1 cellular context compared by ENCODE assay signal in the genomic region with DNA sequence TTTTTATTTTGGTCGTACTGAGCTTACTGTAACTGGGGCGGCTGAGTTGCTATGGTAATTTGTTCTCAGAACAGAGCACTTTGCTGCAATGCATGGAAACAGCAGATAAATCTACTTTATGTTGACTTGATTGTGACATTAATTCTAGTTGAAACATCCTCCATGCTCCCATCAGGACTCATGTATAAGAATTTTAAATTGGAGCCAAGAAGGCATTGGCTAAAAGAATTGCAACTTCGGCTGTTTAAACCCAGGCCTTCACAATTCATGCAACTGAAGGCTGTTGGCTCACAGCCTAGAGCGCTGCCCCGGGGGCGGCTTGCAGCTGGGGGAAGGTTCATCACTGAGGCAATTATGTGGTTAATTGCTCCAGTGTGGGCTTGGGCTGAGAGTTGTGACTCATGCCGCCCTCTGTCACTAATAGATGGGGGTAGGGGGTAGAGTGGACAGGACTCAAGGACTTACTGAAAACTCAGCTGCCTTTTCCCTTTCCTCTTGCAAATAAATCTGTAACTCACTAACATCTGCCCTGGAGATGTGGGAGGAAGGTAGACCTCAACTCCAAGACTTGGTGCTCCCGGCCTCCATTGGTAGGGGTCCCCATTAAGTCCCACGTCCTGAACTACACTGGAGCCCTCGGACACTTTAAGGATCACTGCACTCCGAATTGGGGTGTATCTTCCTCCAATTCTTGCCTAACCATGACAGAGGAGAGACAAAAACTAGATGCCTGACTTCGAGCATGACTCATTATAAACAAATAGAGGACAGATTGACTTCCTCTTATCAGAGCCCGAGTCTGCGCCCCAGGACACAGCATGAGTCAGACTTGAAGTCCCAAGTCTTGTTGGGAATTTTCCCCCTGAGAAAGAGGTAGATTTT.
A peak's percentile ranks its signal among the peaks of the same experiment; 100 is the strongest.
TF ChIP-seq lines count a peak whose summit lies in the region.

No MANE protein-coding gene starts in this region.

TF ChIP-seq in HepG2, 621 proteins besides CTCF, POLR2A, EP300 and RAD21 (continued from another document and continues in another):
- 0 out of 2 replicates have a peak, but pooled peaks have one; percentile 42 for TF ChIP-seq ZNF607 (CRISPR knock-in tag; IDR thresholded peaks at IDR 0.05; ENCODE audit: borderline replicate concordance)
- TF ChIP-seq ETV6 (CRISPR knock-in tag; conservative IDR thresholded peaks at IDR 0.05): no peak
- 0 out of 2 replicates have a peak, but pooled peaks have one; percentile 65 for TF ChIP-seq ZNF850 (CRISPR knock-in tag; conservative IDR thresholded peaks at IDR 0.05)
- TF ChIP-seq POLR2AphosphoS2 (IDR thresholded peaks at IDR 0.05; ENCODE audit: low read depth, low read length): no peak
- TF ChIP-seq CBX2 (IDR thresholded peaks at IDR 0.05; ENCODE audit: low read depth, low read length): no peak
- no peak for TF ChIP-seq CBX2 (CRISPR knock-in tag; IDR thresholded peaks at IDR 0.05; ENCODE audit: low read depth)
- peak; percentile 49; the same call in 1 of the 2 replicates for TF ChIP-seq ZNF292 (CRISPR knock-in tag; IDR thresholded peaks at IDR 0.05; ENCODE audit: borderline replicate concordance, low read depth)
- TF ChIP-seq TBL1XR1 (IDR thresholded peaks at IDR 0.05; ENCODE audit: borderline replicate concordance, low read length, partially characterized antibody): no peak
- TF ChIP-seq, protein P1, sequence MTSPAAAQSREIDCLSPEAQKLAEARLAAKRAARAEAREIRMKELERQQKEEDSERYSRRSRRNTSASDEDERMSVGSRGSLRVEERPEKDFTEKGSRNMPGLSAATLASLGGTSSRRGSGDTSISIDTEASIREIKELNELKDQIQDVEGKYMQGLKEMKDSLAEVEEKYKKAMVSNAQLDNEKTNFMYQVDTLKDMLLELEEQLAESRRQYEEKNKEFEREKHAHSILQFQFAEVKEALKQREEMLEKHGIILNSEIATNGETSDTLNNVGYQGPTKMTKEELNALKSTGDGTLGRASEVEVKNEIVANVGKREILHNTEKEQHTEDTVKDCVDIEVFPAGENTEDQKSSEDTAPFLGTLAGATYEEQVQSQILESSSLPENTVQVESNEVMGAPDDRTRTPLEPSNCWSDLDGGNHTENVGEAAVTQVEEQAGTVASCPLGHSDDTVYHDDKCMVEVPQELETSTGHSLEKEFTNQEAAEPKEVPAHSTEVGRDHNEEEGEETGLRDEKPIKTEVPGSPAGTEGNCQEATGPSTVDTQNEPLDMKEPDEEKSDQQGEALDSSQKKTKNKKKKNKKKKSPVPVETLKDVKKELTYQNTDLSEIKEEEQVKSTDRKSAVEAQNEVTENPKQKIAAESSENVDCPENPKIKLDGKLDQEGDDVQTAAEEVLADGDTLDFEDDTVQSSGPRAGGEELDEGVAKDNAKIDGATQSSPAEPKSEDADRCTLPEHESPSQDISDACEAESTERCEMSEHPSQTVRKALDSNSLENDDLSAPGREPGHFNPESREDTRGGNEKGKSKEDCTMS (CRISPR knock-in tag; conservative IDR thresholded peaks at IDR 0.05): no peak
- TF ChIP-seq JDP2 (CRISPR knock-in tag; IDR thresholded peaks at IDR 0.05; ENCODE audit: borderline replicate concordance): no peak
- TF ChIP-seq, protein P2, sequence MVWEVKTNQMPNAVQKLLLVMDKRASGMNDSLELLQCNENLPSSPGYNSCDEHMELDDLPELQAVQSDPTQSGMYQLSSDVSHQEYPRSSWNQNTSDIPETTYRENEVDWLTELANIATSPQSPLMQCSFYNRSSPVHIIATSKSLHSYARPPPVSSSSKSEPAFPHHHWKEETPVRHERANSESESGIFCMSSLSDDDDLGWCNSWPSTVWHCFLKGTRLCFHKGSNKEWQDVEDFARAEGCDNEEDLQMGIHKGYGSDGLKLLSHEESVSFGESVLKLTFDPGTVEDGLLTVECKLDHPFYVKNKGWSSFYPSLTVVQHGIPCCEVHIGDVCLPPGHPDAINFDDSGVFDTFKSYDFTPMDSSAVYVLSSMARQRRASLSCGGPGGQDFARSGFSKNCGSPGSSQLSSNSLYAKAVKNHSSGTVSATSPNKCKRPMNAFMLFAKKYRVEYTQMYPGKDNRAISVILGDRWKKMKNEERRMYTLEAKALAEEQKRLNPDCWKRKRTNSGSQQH (CRISPR knock-in tag; IDR thresholded peaks at IDR 0.05; ENCODE audit: low read depth): peak; percentile 46; the same call in 1 of the 2 replicates
- no peak for TF ChIP-seq ZNF383 (CRISPR knock-in tag; IDR thresholded peaks at IDR 0.05; ENCODE audit: borderline replicate concordance)
- no peak for TF ChIP-seq ZNF558 (CRISPR knock-in tag; IDR thresholded peaks at IDR 0.05; ENCODE audit: borderline replicate concordance)
- TF ChIP-seq ZFP36L2 (CRISPR knock-in tag; IDR thresholded peaks at IDR 0.05): no peak
- no peak for TF ChIP-seq ZNF746 (CRISPR knock-in tag; IDR thresholded peaks at IDR 0.05)
- TF ChIP-seq SNAPC2 (CRISPR knock-in tag; IDR thresholded peaks at IDR 0.05): peak; percentile 67; the same call in 1 of the 2 replicates
- TF ChIP-seq SYNCRIP (IDR thresholded peaks at IDR 0.05; ENCODE audit: insufficient read depth, low read depth, low read length): no peak
- peak; percentile 96 for TF ChIP-seq JUNB (CRISPR knock-in tag; IDR thresholded peaks at IDR 0.05; ENCODE audit: borderline replicate concordance)
- TF ChIP-seq RARA (CRISPR knock-in tag; IDR thresholded peaks at IDR 0.05): peak; percentile 4; the same call in 1 of the 2 replicates
- no peak for TF ChIP-seq ZBTB42 (CRISPR knock-in tag; IDR thresholded peaks at IDR 0.05)
- 0 out of 2 replicates have a peak, but pooled peaks have one; percentile 77 for TF ChIP-seq ZNF598 (CRISPR knock-in tag; IDR thresholded peaks at IDR 0.05; ENCODE audit: borderline replicate concordance)
- TF ChIP-seq ZNF33B (CRISPR knock-in tag; IDR thresholded peaks at IDR 0.05): 0 out of 2 replicates have a peak, but pooled peaks have one; percentile 33
- peak; percentile 44; the same call in 1 of the 2 replicates for TF ChIP-seq NFE2L2 (IDR thresholded peaks at IDR 0.05; ENCODE audit: low read length)
- TF ChIP-seq ELF3 (CRISPR knock-in tag; IDR thresholded peaks at IDR 0.05): peak; percentile 90
- TF ChIP-seq HMGXB4 (CRISPR knock-in tag; IDR thresholded peaks at IDR 0.05; ENCODE audit: borderline replicate concordance in 1 of 2, low read depth in 1 of 2): no peak
- no peak for TF ChIP-seq SIN3B (IDR thresholded peaks at IDR 0.05; ENCODE audit: low read length)
- TF ChIP-seq, protein P3, sequence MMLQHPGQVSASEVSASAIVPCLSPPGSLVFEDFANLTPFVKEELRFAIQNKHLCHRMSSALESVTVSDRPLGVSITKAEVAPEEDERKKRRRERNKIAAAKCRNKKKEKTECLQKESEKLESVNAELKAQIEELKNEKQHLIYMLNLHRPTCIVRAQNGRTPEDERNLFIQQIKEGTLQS (CRISPR knock-in tag; IDR thresholded peaks at IDR 0.05): peak; percentile 95
- peak; percentile 54; the same call in 1 of the 2 replicates for TF ChIP-seq HMG20A (CRISPR knock-in tag; IDR thresholded peaks at IDR 0.05; ENCODE audit: borderline replicate concordance)
- TF ChIP-seq ZNF720 (CRISPR knock-in tag; IDR thresholded peaks at IDR 0.05): no peak
- TF ChIP-seq NFKB2 (CRISPR knock-in tag; IDR thresholded peaks at IDR 0.05; ENCODE audit: borderline replicate concordance): peak; percentile 80; the same call in 1 of the 2 replicates
- no peak for TF ChIP-seq ZNF275 (CRISPR knock-in tag; IDR thresholded peaks at IDR 0.05; ENCODE audit: borderline replicate concordance)
- peak; percentile 70 for TF ChIP-seq KAT8 (CRISPR knock-in tag; IDR thresholded peaks at IDR 0.05)
- TF ChIP-seq, protein P4, sequence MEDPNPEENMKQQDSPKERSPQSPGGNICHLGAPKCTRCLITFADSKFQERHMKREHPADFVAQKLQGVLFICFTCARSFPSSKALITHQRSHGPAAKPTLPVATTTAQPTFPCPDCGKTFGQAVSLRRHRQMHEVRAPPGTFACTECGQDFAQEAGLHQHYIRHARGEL (CRISPR knock-in tag; IDR thresholded peaks at IDR 0.05): no peak
- no peak for TF ChIP-seq ELF4 (CRISPR knock-in tag; IDR thresholded peaks at IDR 0.05; ENCODE audit: borderline replicate concordance)
- TF ChIP-seq SNAI1 (CRISPR knock-in tag; IDR thresholded peaks at IDR 0.05; ENCODE audit: borderline replicate concordance): 0 out of 2 replicates have a peak, but pooled peaks have one; percentile 62
- TF ChIP-seq, protein P5, sequence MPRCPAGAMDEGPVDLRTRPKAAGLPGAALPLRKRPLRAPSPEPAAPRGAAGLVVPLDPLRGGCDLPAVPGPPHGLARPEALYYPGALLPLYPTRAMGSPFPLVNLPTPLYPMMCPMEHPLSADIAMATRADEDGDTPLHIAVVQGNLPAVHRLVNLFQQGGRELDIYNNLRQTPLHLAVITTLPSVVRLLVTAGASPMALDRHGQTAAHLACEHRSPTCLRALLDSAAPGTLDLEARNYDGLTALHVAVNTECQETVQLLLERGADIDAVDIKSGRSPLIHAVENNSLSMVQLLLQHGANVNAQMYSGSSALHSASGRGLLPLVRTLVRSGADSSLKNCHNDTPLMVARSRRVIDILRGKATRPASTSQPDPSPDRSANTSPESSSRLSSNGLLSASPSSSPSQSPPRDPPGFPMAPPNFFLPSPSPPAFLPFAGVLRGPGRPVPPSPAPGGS (CRISPR knock-in tag; IDR thresholded peaks at IDR 0.05): no peak
- no peak for TF ChIP-seq TCF7L2 (IDR thresholded peaks at IDR 0.05; ENCODE audit: low read depth, low read length)
- TF ChIP-seq LCORL (IDR thresholded peaks at IDR 0.05): peak; percentile 79
- TF ChIP-seq LCORL (CRISPR knock-in tag; IDR thresholded peaks at IDR 0.05): peak; percentile 92
- TF ChIP-seq ZXDC (CRISPR knock-in tag; IDR thresholded peaks at IDR 0.05): no peak
- no peak for TF ChIP-seq HCFC1 (IDR thresholded peaks at IDR 0.05; ENCODE audit: low read depth, low read length)
- no peak; the same call in 1 of the 2 replicates for TF ChIP-seq STAT6 (CRISPR knock-in tag; IDR thresholded peaks at IDR 0.05; ENCODE audit: borderline replicate concordance)
- TF ChIP-seq ZBTB37 (CRISPR knock-in tag; IDR thresholded peaks at IDR 0.05): no peak
- no peak for TF ChIP-seq BRCA1 (CRISPR knock-in tag; IDR thresholded peaks at IDR 0.05)
- TF ChIP-seq SP1 (IDR thresholded peaks at IDR 0.05): no peak
- TF ChIP-seq SP1 (CRISPR knock-in tag; IDR thresholded peaks at IDR 0.05): no peak
